ENCODE assay signal across 16 cellular contexts in genomic region chr2:1540481-1540880, GRCh38.
DNase-seq lines count a peak whose midpoint lies in the region; ATAC-seq, FAIRE-seq and TF ChIP-seq lines count a peak whose summit lies in the region.
"Had no signal": no experiment of that assay in that cellular context is flagged by ENCODE, and none has a peak within 500 bp of the region (broad histone marks: within the 10 kb centered on the region; RNA-seq: fewer than 3 reads in every experiment).

No MANE protein-coding gene starts in this region.

- TF ChIP-seq RAD21 in H1 (IDR thresholded peaks at IDR 0.05 in 1 of 2, conservative IDR thresholded peaks at IDR 0.05 in 1 of 2; ENCODE audit: low read depth in 2 of 2, low read length in 2 of 2): no peak

- TF ChIP-seq POLR2A in H1 (IDR thresholded peaks at IDR 0.05; ENCODE audit: control extremely low read depth in 1 of 2, low read depth in 2 of 2, low read length in 2 of 2) (no peak), spleen (IDR thresholded peaks at IDR 0.05) (no peak)

- H2BK12ac ChIP-seq in H1 (ENCODE audit: low read depth, low read length): no peak overlapping the region
- H2BK12ac ChIP-seq in neuronal stem cell (ENCODE audit: low read length): no peak overlapping the region

- intact Hi-C loops in spleen (cut with DNase I; ENCODE audit: low total_unique reads): loop anchor here (10.0 kb wide), 1 partner anchor 826 kb away; no protein-coding TSS in a partner anchor

- H4K91ac ChIP-seq in H1 (replicated peaks; ENCODE audit: insufficient read length, low read length) (no peak overlapping the region), neuronal stem cell (ENCODE audit: low read depth, low read length, poor library complexity) (no peak overlapping the region)

- H3K4me3 Mint-ChIP-seq in stimulated activated naive B cell treated with anti-CD40 and anti-IgM and Interleukin-4, amounts not matched to agents 10 μg/mL and 1 μg/mL and 100 μg/mL, for 72 hours: no peak overlapping the region
- H3K4me3 Mint-ChIP-seq: CD4-positive, alpha-beta memory T cell had no signal

- H3K4me3 ChIP-seq in BLaER1 treated with 17β-estradiol and CSF1 and Interleukin-3, amounts not matched to agents 10 nM and 100 nM: no peak overlapping the region
- H3K4me3 ChIP-seq in H1 (ENCODE audit: extremely low read depth in 1 of 4, insufficient read depth in 2 of 4, low read depth in 3 of 4, low read length in 4 of 4) (no peak overlapping the region), neuronal stem cell (ENCODE audit: low read length in 2 of 2) (no peak overlapping the region), spleen (peak overlapping the region in 7 of 8 donors; percentile 0 to 56 (median 17))
- H3K4me3 ChIP-seq: A549, GM12878, HAP-1, K562 had no signal

- no peaks in the 10 kb centered on the region for H3K23me2 ChIP-seq in H1 (ENCODE audit: low read depth, low read length)

- no peaks in the 10 kb centered on the region for H3K36me3 Mint-ChIP-seq in stimulated activated naive B cell treated with anti-CD40 and anti-IgM and Interleukin-4, amounts not matched to agents 10 μg/mL and 1 μg/mL and 100 μg/mL, for 72 hours
- H3K36me3 Mint-ChIP-seq: CD4-positive, alpha-beta memory T cell had no signal

- H3K23ac ChIP-seq in H1 (ENCODE audit: insufficient read length) (no peak overlapping the region), neuronal stem cell (ENCODE audit: low read depth, low read length, poor library complexity) (no peak overlapping the region)

- H3K9me3 ChIP-seq in BLaER1 treated with 17β-estradiol and CSF1 and Interleukin-3, amounts not matched to agents 10 nM and 100 nM (replicated peaks in 1 of 11): no peaks in the 10 kb centered on the region
- H3K9me3 ChIP-seq in H1 (ENCODE audit: insufficient read depth in 2 of 2, low read depth in 1 of 2, low read length in 1 of 2): no peaks in the 10 kb centered on the region
- H3K9me3 ChIP-seq in neuronal stem cell (replicated peaks in 1 of 2; ENCODE audit: control insufficient read depth in 2 of 2, insufficient read depth in 1 of 2, low read depth in 1 of 2, low read length in 2 of 2): no peaks in the 10 kb centered on the region
- no peaks in the 10 kb centered on the region for H3K9me3 ChIP-seq in spleen
- H3K9me3 ChIP-seq: A549, HAP-1 had no signal

- POLR2A ChIA-PET in H1 (lab: Charles Lee; ENCODE audit: partially characterized antibody): no interaction called here

- H3K79me2 ChIP-seq in H1 (ENCODE audit: control insufficient read depth in 1 of 2, insufficient read depth in 2 of 2, low read length in 2 of 2): no peaks in the 10 kb centered on the region

- H3K18ac ChIP-seq in H1 (ENCODE audit: extremely low read depth, low read length): no peak overlapping the region
- peak overlapping the region; percentile 38 for H3K18ac ChIP-seq in neuronal stem cell (ENCODE audit: low read length)

- TF ChIP-seq EP300 in H1 (IDR thresholded peaks at IDR 0.05; ENCODE audit: borderline replicate concordance in 1 of 2, low read depth in 2 of 2, low read length in 2 of 2): no peak

- WGBS in H1 (ENCODE audit: extremely low coverage in 1 of 2, insufficient coverage in 1 of 2, insufficient read length in 1 of 2, insufficient replicate concordance in 2 of 2, low coverage in 1 of 2, low lambda C conversion rate in 2 of 2, missing lambda C conversion rate in 1 of 2), 2 experiments: 91% methylated on average over 25 of the region's 25 CpGs; no CpG with 5 or more reads in 1 of the 2 experiments
- no CpG with 5 or more reads among the region's 25 CpGs for WGBS in neuronal stem cell (ENCODE audit: extremely low coverage in 2 of 2, insufficient read length in 2 of 2, insufficient replicate concordance in 1 of 2), 2 donors
- WGBS in spleen, 5 donors: 75 to 90% (median 90%) methylated on average over 25 of the region's 25 CpGs

- H3K4ac ChIP-seq in H1 (replicated peaks; ENCODE audit: insufficient read length, low read depth, low read length): no peak overlapping the region
- no peak overlapping the region for H3K4ac ChIP-seq in neuronal stem cell (ENCODE audit: low read length)

- H4K8ac ChIP-seq in H1 (ENCODE audit: extremely low read depth, insufficient read depth, low read length) (0 out of 2 replicates have a peak overlapping the region, but pooled peaks have one; percentile 43), neuronal stem cell (ENCODE audit: low read depth, low read length) (no peak overlapping the region)

- H2AFZ ChIP-seq in H1 (ENCODE audit: low read length): no peak overlapping the region
- H2AFZ ChIP-seq in neuronal stem cell (ENCODE audit: low read length): no peak overlapping the region

- H4K5ac ChIP-seq in H1 (ENCODE audit: insufficient read length, low read depth, low read length): no peak overlapping the region

- TF ChIP-seq CTCF in H1 (IDR thresholded peaks at IDR 0.05; ENCODE audit: control extremely low read depth in 1 of 3, insufficient read depth in 1 of 3, low read depth in 1 of 3, low read length in 3 of 3) (no peak), spleen (IDR thresholded peaks at IDR 0.05 in 8 of 11, conservative IDR thresholded peaks at IDR 0.05 in 3 of 11) (no peak)

- no peak overlapping the region for H3K27ac ChIP-seq in BLaER1 treated with 17β-estradiol and CSF1 and Interleukin-3, amounts not matched to agents 10 nM and 100 nM
- H3K27ac ChIP-seq in H1 (ENCODE audit: low read depth, low read length) (no peak overlapping the region), neuronal stem cell (replicated peaks; ENCODE audit: low read length) (no peak overlapping the region), spleen (peak overlapping the region; percentile 19 to 76 (median 62))
- H3K27ac ChIP-seq: A549 had no signal

- H2BK15ac ChIP-seq in H1 (ENCODE audit: low read length) (no peak overlapping the region), neuronal stem cell (ENCODE audit: low read length) (peak overlapping the region; percentile 27)

- peak overlapping the region in 8 of 11 experiments; percentile 23 to 71 (median 61); a peak in 10 of 22 replicates for H3K4me2 ChIP-seq in BLaER1 treated with 17β-estradiol and CSF1 and Interleukin-3, amounts not matched to agents 10 nM and 100 nM
- H3K4me2 ChIP-seq in H1 (ENCODE audit: insufficient read depth in 1 of 2, low read depth in 2 of 2, low read length in 2 of 2): no peak overlapping the region
- no peak overlapping the region for H3K4me2 ChIP-seq in neuronal stem cell (ENCODE audit: insufficient read depth, low read length, poor library complexity, severe bottlenecking)
- H3K4me2 ChIP-seq: A549 had no signal

- H2AK5ac ChIP-seq in H1 (ENCODE audit: low read depth, low read length): no peak overlapping the region
- H2AK5ac ChIP-seq in neuronal stem cell (ENCODE audit: low read depth, low read length): peak overlapping the region; percentile 40

- no peaks in the 10 kb centered on the region for H3K79me1 ChIP-seq in H1 (ENCODE audit: low read depth, low read length)
- no peaks in the 10 kb centered on the region for H3K79me1 ChIP-seq in neuronal stem cell (ENCODE audit: low read depth, low read length)

- FAIRE-seq in H1 (lab: Jason Lieb, UNC): no peak
- FAIRE-seq: A549, GM12878, GM18507, K562 had no signal

- DNase-seq in H1 (ENCODE audit: low read depth in 1 of 2, low spot score in 2 of 2) (peak in 1 of 2 experiments; percentile 38), neuronal stem cell (ENCODE audit: low spot score) (no peak), spleen (no peak), NCI-H2081 treated with DMSO at 0.1 percent for 48 hours (lab: John Stamatoyannopoulos, UW) (no peak)
- DNase-seq in stimulated activated naive B cell treated with anti-CD40 and anti-IgM and Interleukin-4, amounts not matched to agents 10 μg/mL and 1 μg/mL and 100 μg/mL, for 72 hours: no peak
- DNase-seq: C1 segment of cervical spinal cord, DMS79, GOT3 had no signal

- H3K14ac ChIP-seq in H1 (ENCODE audit: insufficient read length): no peak overlapping the region
- H3K14ac ChIP-seq in neuronal stem cell (ENCODE audit: low read length): peak overlapping the region; percentile 39

- no peaks in the 10 kb centered on the region for H3K9me3 Mint-ChIP-seq in stimulated activated naive B cell treated with anti-CD40 and anti-IgM and Interleukin-4, amounts not matched to agents 10 μg/mL and 1 μg/mL and 100 μg/mL, for 72 hours
- H3K9me3 Mint-ChIP-seq: CD4-positive, alpha-beta memory T cell had no signal

- CTCF ChIA-PET in H1 (lab: Charles Lee; ENCODE audit: partially characterized antibody): interaction anchor here (0.9 to 3.6 kb wide), 7 partner anchors 10 to 825 kb away, joined by 3 to 29 read pairs (median 4); no protein-coding TSS in a partner anchor

- ATAC-seq in HG02610 (IDR thresholded peaks at IDR 0.05; ENCODE audit: unreplicated experiment): no peak
- ATAC-seq in stimulated activated naive B cell treated with anti-CD40 and anti-IgM and Interleukin-4, amounts not matched to agents 10 μg/mL and 1 μg/mL and 100 μg/mL, for 72 hours (replicated peaks): no peak
- ATAC-seq: A549, GM12878, K562 had no signal

- H3K36me3 ChIP-seq in BLaER1 treated with 17β-estradiol and CSF1 and Interleukin-3, amounts not matched to agents 10 nM and 100 nM: no peaks in the 10 kb centered on the region
- H3K36me3 ChIP-seq in H1 (ENCODE audit: control insufficient read depth in 2 of 4, insufficient read depth in 4 of 4, low read length in 3 of 4): no peaks in the 10 kb centered on the region
- H3K36me3 ChIP-seq in neuronal stem cell (replicated peaks in 1 of 2; ENCODE audit: control insufficient read depth in 2 of 2, insufficient read depth in 2 of 2, low read length in 2 of 2): no peaks in the 10 kb centered on the region
- peaks cover 0 to 7% (median 0%) of the 10 kb centered on the region in 6 donors for H3K36me3 ChIP-seq in spleen
- H3K36me3 ChIP-seq: HAP-1 had no signal

- H3K56ac ChIP-seq in H1 (replicated peaks; ENCODE audit: insufficient read length, low read depth, low read length): no peak overlapping the region

- peaks cover 28 to 34% of the 10 kb centered on the region in 2 donors for H3K27me3 Mint-ChIP-seq in stimulated activated naive B cell treated with anti-CD40 and anti-IgM and Interleukin-4, amounts not matched to agents 10 μg/mL and 1 μg/mL and 100 μg/mL, for 72 hours

- H3K27me3 ChIP-seq in BLaER1 treated with 17β-estradiol and CSF1 and Interleukin-3, amounts not matched to agents 10 nM and 100 nM: peaks cover 0 to 9% (median 0%) of the 10 kb centered on the region in 11 experiments; a peak in 2 of 22 replicates
- H3K27me3 ChIP-seq in H1 (replicated peaks in 1 of 4; ENCODE audit: control insufficient read depth in 3 of 4, extremely low read depth in 1 of 4, insufficient read depth in 3 of 4, low read length in 3 of 4) (no peaks in the 10 kb centered on the region), neuronal stem cell (ENCODE audit: control insufficient read depth in 3 of 3, insufficient read depth in 3 of 3, low read depth in 1 of 3, low read length in 3 of 3) (peaks cover 0 to 6% (median 0%) of the 10 kb centered on the region in 3 experiments), spleen (replicated peaks in 1 of 7) (no peaks in the 10 kb centered on the region)

- H3K4me1 Mint-ChIP-seq in stimulated activated naive B cell treated with anti-CD40 and anti-IgM and Interleukin-4, amounts not matched to agents 10 μg/mL and 1 μg/mL and 100 μg/mL, for 72 hours: no peaks in the 10 kb centered on the region

- no peak overlapping the region for H2BK5ac ChIP-seq in H1 (ENCODE audit: low read depth, low read length)
- H2BK5ac ChIP-seq in neuronal stem cell (ENCODE audit: low read length): no peak overlapping the region

- no peak overlapping the region for H3K9ac ChIP-seq in BLaER1 treated with 17β-estradiol and CSF1 and Interleukin-3, amounts not matched to agents 10 nM and 100 nM
- H3K9ac ChIP-seq in H1 (replicated peaks in 1 of 4; ENCODE audit: extremely low read depth in 1 of 4, low read depth in 3 of 4, low read length in 3 of 4) (no peak overlapping the region), neuronal stem cell (ENCODE audit: low read depth, low read length, poor library complexity) (no peak overlapping the region)

- no peak overlapping the region for H3K27ac Mint-ChIP-seq in stimulated activated naive B cell treated with anti-CD40 and anti-IgM and Interleukin-4, amounts not matched to agents 10 μg/mL and 1 μg/mL and 100 μg/mL, for 72 hours

- H2BK120ac ChIP-seq in H1 (replicated peaks; ENCODE audit: low read depth, low read length) (no peak overlapping the region), neuronal stem cell (ENCODE audit: low read depth, low read length) (no peak overlapping the region)

- peaks cover 0 to 61% (median 32%) of the 10 kb centered on the region in 10 experiments; a peak in 18 of 20 replicates for H3K4me1 ChIP-seq in BLaER1 treated with 17β-estradiol and CSF1 and Interleukin-3, amounts not matched to agents 10 nM and 100 nM
- H3K4me1 ChIP-seq in H1 (replicated peaks in 1 of 4; ENCODE audit: control insufficient read depth in 3 of 4, insufficient read depth in 4 of 4, low read length in 3 of 4): no peaks in the 10 kb centered on the region
- H3K4me1 ChIP-seq in neuronal stem cell (ENCODE audit: control insufficient read depth in 2 of 2, insufficient read depth in 1 of 2, low read depth in 1 of 2, low read length in 2 of 2): peaks cover 0 to 2% of the 10 kb centered on the region in 2 donors
- H3K4me1 ChIP-seq in spleen: peaks cover 0 to 15% (median under 1%) of the 10 kb centered on the region in 6 donors
- H3K4me1 ChIP-seq: A549, HAP-1 had no signal

- peaks cover 0 to 8% (median 0%) of the 10 kb centered on the region in 11 experiments; a peak in 3 of 22 replicates for H4K20me1 ChIP-seq in BLaER1 treated with 17β-estradiol and CSF1 and Interleukin-3, amounts not matched to agents 10 nM and 100 nM
- peaks cover 2% of the 10 kb centered on the region in 2 experiments for H4K20me1 ChIP-seq in H1 (replicated peaks in 1 of 2; ENCODE audit: control insufficient read depth in 1 of 2, insufficient read depth in 2 of 2, low read length in 2 of 2)

- no peak overlapping the region for H2BK20ac ChIP-seq in H1 (ENCODE audit: low read length)

Comparison
In these comparisons a context has a peak if more than half of its experiments do, and no peak if none do; other contexts are left out.
1. H3K27ac ChIP-seq: peak in spleen (8 of 8); none in BLaER1 treated with 17β-estradiol and CSF1 and Interleukin-3, amounts not matched to agents 10 nM and 100 nM (0 of 11), H1 (single experiment) and neuronal stem cell (single experiment).
2. H3K4me2 ChIP-seq: peak in BLaER1 treated with 17β-estradiol and CSF1 and Interleukin-3, amounts not matched to agents 10 nM and 100 nM (8 of 11); none in H1 (0 of 2) and neuronal stem cell (single experiment).
3. H3K4me3 ChIP-seq: peak in spleen (7 of 8); none in BLaER1 treated with 17β-estradiol and CSF1 and Interleukin-3, amounts not matched to agents 10 nM and 100 nM (0 of 10), H1 (0 of 4) and neuronal stem cell (0 of 2).